Comparison of ENCODE assay signal across 10 cellular contexts in genomic region chr5:1293997-1294838, GRCh38. TPM values are rescaled to one million over a fixed set of nuclear protein-coding genes. Genes with fewer than 3 reads are reported as not detected.
DNase-seq lines count a peak whose midpoint lies in the region; ATAC-seq and TF ChIP-seq lines count a peak whose summit lies in the region.
"Had no signal": no experiment of that assay in that cellular context is flagged by ENCODE, and none has a peak within 500 bp of the region (broad histone marks: within the 10 kb centered on the region; RNA-seq: fewer than 3 reads in every experiment).

No MANE protein-coding gene starts in this region.

- no peak overlapping the region for H3T11ph ChIP-seq in H9 (ENCODE audit: low read length)

- H3K4me2 ChIP-seq in H9 (ENCODE audit: insufficient read depth, insufficient read length, low read length), result peak overlapping the region; percentile 67

- no CpG with 5 or more reads among the region's 87 CpGs for WGBS in H9 (ENCODE audit: extremely low coverage, insufficient read length, low lambda C conversion rate)
- WGBS in mesodermal cell (ENCODE audit: insufficient coverage in 2 of 2), 2 experiments, result 50 to 59% methylated on average over 74 to 87 of the region's 87 CpGs

- H3K27ac Mint-ChIP-seq in H9, result no peak overlapping the region

- H2BK20ac ChIP-seq in H9 (ENCODE audit: low read depth, low read length, poor library complexity, severe bottlenecking), result no peak overlapping the region

- no peak for TF ChIP-seq CTCF in H9 (conservative IDR thresholded peaks at IDR 0.05)
- no peak for TF ChIP-seq CTCF in BE2C (IDR thresholded peaks at IDR 0.05; ENCODE audit: low read depth, low read length)

- H2BK120ac ChIP-seq in H9 (ENCODE audit: low read depth, low read length, poor library complexity, severe bottlenecking), result no peak overlapping the region

- ATAC-seq in GM21529 (IDR thresholded peaks at IDR 0.05; ENCODE audit: unreplicated experiment), result no peak

- H3K18ac ChIP-seq in H9 (ENCODE audit: insufficient read length, low read depth, low read length), result no peak overlapping the region

- H2AK5ac ChIP-seq in H9 (ENCODE audit: insufficient read length, low read length), result no peak overlapping the region

- no peak overlapping the region for H2BK5ac ChIP-seq in H9 (ENCODE audit: insufficient read length, low read length)

- H3K4ac ChIP-seq in H9 (ENCODE audit: low read depth, low read length), result no peak overlapping the region

- H2BK12ac ChIP-seq in H9 (ENCODE audit: insufficient read length, low read depth, low read length), result no peak overlapping the region

- no peak overlapping the region for H2BK15ac ChIP-seq in H9 (ENCODE audit: low read depth, low read length)

- peaks cover 0 to 9% (median 4%) of the 10 kb centered on the region in 3 experiments; a peak in 5 of 7 replicates for H3K36me3 Mint-ChIP-seq in H9 (ENCODE audit: insufficient read depth in 1 of 3, low read depth in 3 of 3)

- no peaks in the 10 kb centered on the region for H3K79me1 ChIP-seq in H9 (ENCODE audit: insufficient read depth, low read depth, low read length, poor library complexity, severe bottlenecking)

- no peaks in the 10 kb centered on the region for H3K9me3 ChIP-seq in H9 (ENCODE audit: control insufficient read depth, low read depth, low read length)
- no peaks in the 10 kb centered on the region for H3K9me3 ChIP-seq in mesodermal cell (ENCODE audit: control insufficient read depth, low read length)
- no peaks in the 10 kb centered on the region for H3K9me3 ChIP-seq in BE2C

- peaks cover 18% of the 10 kb centered on the region for H3K27me3 Mint-ChIP-seq in H9 (ENCODE audit: low read depth)

- peak overlapping the region; percentile 46 to 50; a peak in 3 of 5 replicates for H3K4me3 Mint-ChIP-seq in H9

- H4K91ac ChIP-seq in H9 (ENCODE audit: insufficient read length, low read depth, low read length), result no peak overlapping the region

- H3K23ac ChIP-seq in H9 (ENCODE audit: insufficient read length, low read depth, low read length), result no peak overlapping the region

- no peaks in the 10 kb centered on the region for H3K79me2 ChIP-seq in H9 (ENCODE audit: insufficient read depth, low read length)

- H4K20me1 ChIP-seq in H9 (ENCODE audit: control insufficient read depth, insufficient read depth, insufficient read length), result no peaks in the 10 kb centered on the region

- no peaks in the 10 kb centered on the region for H3K4me1 Mint-ChIP-seq in H9

- peak overlapping the region; percentile 35 for H3K4me3 ChIP-seq in mesodermal cell (ENCODE audit: extremely low read depth, insufficient read depth, low read length, poor library complexity, severe bottlenecking)
- no peak overlapping the region for H3K4me3 ChIP-seq in BE2C (ENCODE audit: low read depth, low read length)

- H3K56ac ChIP-seq in H9 (ENCODE audit: insufficient read length, low read depth, low read length), result no peak overlapping the region

- peaks cover 12% of the 10 kb centered on the region for H3K23me2 ChIP-seq in H9 (ENCODE audit: insufficient read length, low read depth, low read length, poor library complexity, severe bottlenecking)

- H3K36me3 ChIP-seq in mesodermal cell (ENCODE audit: control insufficient read depth, insufficient read depth, low read length) (no peaks in the 10 kb centered on the region), BE2C (no peaks in the 10 kb centered on the region)

- no peak overlapping the region for H4K5ac ChIP-seq in H9 (ENCODE audit: insufficient read length, low read depth, low read length)

- no peak overlapping the region for H3K27ac ChIP-seq in H9 (ENCODE audit: insufficient read length, low read depth, low read length)
- H3K27ac ChIP-seq in mesodermal cell (ENCODE audit: low read depth, low read length, severe bottlenecking), result no peak overlapping the region

- DNase-seq in COR-L47 (lab: John Stamatoyannopoulos, UW) (peak; percentile 64), H9 (peak; percentile 66), SKM-1 treated with dmso at 0.1 percent for 144 hours (lab: John Stamatoyannopoulos, UW; ENCODE audit: unreplicated experiment) (no peak), BE2C (no peak), COLO829 (ENCODE audit: low spot score) (no peak)
- DNase-seq in activated CD4-positive, CD25-positive, alpha-beta regulatory T cell treated with anti-CD3 and anti-CD28 coated beads, Interleukin-2, amount 50 U/mL, for 72 hours, result peak; percentile 32
- DNase-seq: NCI-H226 had no signal

- H3K27me3 ChIP-seq in H9 (ENCODE audit: insufficient read depth, low read length) (no peaks in the 10 kb centered on the region), BE2C (no peaks in the 10 kb centered on the region)

- H3K14ac ChIP-seq in H9 (ENCODE audit: insufficient read depth, low read length), result peak overlapping the region; percentile 57

- H3K9ac ChIP-seq in H9 (ENCODE audit: extremely low read depth, insufficient read length, low read length), result no peak overlapping the region

- no peak overlapping the region for H4K8ac ChIP-seq in H9 (replicated peaks; ENCODE audit: insufficient read length, low read depth, low read length)

- H3K9me3 Mint-ChIP-seq in H9, result no peaks in the 10 kb centered on the region; a peak in 1 of 5 replicates

- H2AFZ ChIP-seq in H9 (ENCODE audit: low read length), result no peak overlapping the region

- H3K4me1 ChIP-seq in H9 (ENCODE audit: insufficient read depth, low read length), result no peaks in the 10 kb centered on the region
- no peaks in the 10 kb centered on the region for H3K4me1 ChIP-seq in mesodermal cell (ENCODE audit: control insufficient read depth, insufficient read depth, low read length, poor library complexity, severe bottlenecking)
- no peaks in the 10 kb centered on the region for H3K4me1 ChIP-seq in BE2C

RNA-seq across cellular contexts. Expression of gene TERT, which starts 0.7 kb away (rescaled TPM):
- total RNA-seq in H9 (2021), result 13.3 and 15.5 TPM in 2 replicates
- polyA plus RNA-seq in mesodermal cell (2013, experiment 1 of 2), result 0.96 TPM
- polyA plus RNA-seq in mesodermal cell (2013, experiment 2 of 2), result 0.46 TPM
- not detected for polyA plus RNA-seq in BE2C (2012; ENCODE audit: insufficient read depth, insufficient read length, low read depth)
- total RNA-seq: lung microvascular endothelial cell had no signal

RNA-seq across cellular contexts. Expression of gene CLPTM1L, which starts 50.7 kb away (rescaled TPM):
- 104 and 108 TPM in 2 replicates for total RNA-seq in H9 (2021)
- 105 TPM for polyA plus RNA-seq in mesodermal cell (2013, experiment 1 of 2)
- 97.3 TPM for polyA plus RNA-seq in mesodermal cell (2013, experiment 2 of 2)
- polyA plus RNA-seq in BE2C (2012; ENCODE audit: insufficient read depth, insufficient read length, low read depth), result 240 TPM

Comparison
In these comparisons a context has a peak if more than half of its experiments do, and no peak if none do; other contexts are left out.
1. DNase-seq: peak in COR-L47 (single experiment), H9 (single experiment) and activated CD4-positive, CD25-positive, alpha-beta regulatory T cell treated with anti-CD3 and anti-CD28 coated beads, Interleukin-2, amount 50 U/mL, for 72 hours (single experiment); none in SKM-1 treated with dmso at 0.1 percent for 144 hours (single experiment), BE2C (single experiment) and COLO829 (single experiment).